Comparison of ENCODE assay signal across 11 cellular contexts in the genomic region with DNA sequence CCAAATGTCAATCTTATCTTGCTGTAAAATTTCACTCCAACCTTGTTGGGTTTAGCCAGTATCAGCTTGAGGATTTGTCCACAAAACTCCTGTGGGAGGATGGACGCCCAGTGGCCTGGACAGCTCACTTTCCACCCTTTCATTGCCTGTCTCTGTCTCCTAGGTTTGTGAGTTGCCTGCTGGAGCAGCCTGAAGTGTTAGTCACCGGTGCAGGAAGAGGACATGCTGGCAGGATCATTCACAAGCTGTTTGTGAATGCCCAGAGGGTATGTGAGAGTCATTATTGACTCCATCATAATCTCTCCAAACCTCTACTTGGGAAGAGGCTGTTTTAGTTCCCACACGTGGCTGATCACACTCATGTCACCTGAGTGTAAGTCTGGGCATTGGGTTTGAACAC.
DNase-seq lines count a peak whose midpoint lies in the region; TF ChIP-seq lines count a peak whose summit lies in the region.
"Had no signal": no experiment of that assay in that cellular context is flagged by ENCODE, and none has a peak within 500 bp of the region (broad histone marks: within the 10 kb centered on the region; RNA-seq: fewer than 3 reads in every experiment).

No MANE protein-coding gene starts in this region.

- H3K27me3 ChIP-seq in ACC112 (ENCODE audit: insufficient read depth, low read length) (no peaks in the 10 kb centered on the region), SK-N-SH (ENCODE audit: insufficient read depth) (no peaks in the 10 kb centered on the region), HAP-1 (ENCODE audit: low read depth) (no peaks in the 10 kb centered on the region)

- TF ChIP-seq CTCF in SK-N-SH (IDR thresholded peaks at IDR 0.05) (no peak), fibroblast of pulmonary artery (IDR thresholded peaks at IDR 0.05; ENCODE audit: low read length, missing control alignments) (no peak), GM20000 (IDR thresholded peaks at IDR 0.05; ENCODE audit: extremely low read depth, missing control alignments) (no peak)

- H3K36me3 ChIP-seq in ACC112 (ENCODE audit: insufficient read depth, low read length) (peaks cover 18% of the 10 kb centered on the region), SK-N-SH (replicated peaks in 1 of 2; ENCODE audit: control insufficient read depth in 1 of 2, insufficient read depth in 2 of 2, low read length in 1 of 2) (peaks cover 42 to 69% of the 10 kb centered on the region in 2 experiments), HAP-1 (replicated peaks) (peaks cover 38% of the 10 kb centered on the region)

- no peak overlapping the region for H3K4me2 ChIP-seq in SK-N-SH

- in situ Hi-C loops in HAP-1 (cut with MboI; ENCODE audit: low sequenced_read_pairs) = no loop called here

- peaks cover 13% of the 10 kb centered on the region for H3F3A ChIP-seq in SK-N-SH (replicated peaks; ENCODE audit: insufficient read depth)

- TF ChIP-seq RAD21 in SK-N-SH (IDR thresholded peaks at IDR 0.05; ENCODE audit: low read length) = no peak

- no peaks in the 10 kb centered on the region for H3K4me1 ChIP-seq in ACC112 (ENCODE audit: control insufficient read depth, insufficient read depth, low read length, unreplicated experiment)
- H3K4me1 ChIP-seq in SK-N-SH (ENCODE audit: control insufficient read depth in 1 of 2, insufficient read depth in 2 of 2, low read depth in 1 of 2, low read length in 1 of 2) = no peaks in the 10 kb centered on the region; a peak in 1 of 4 replicates
- peaks cover 19% of the 10 kb centered on the region for H3K4me1 ChIP-seq in HAP-1

- H4K20me1 ChIP-seq in SK-N-SH (ENCODE audit: insufficient read depth) = no peaks in the 10 kb centered on the region

- H3K9me3 ChIP-seq in SK-N-SH = no peaks in the 10 kb centered on the region
- H3K9me3 ChIP-seq in HAP-1 = no peaks in the 10 kb centered on the region

- H3K27ac ChIP-seq in ACC112 (ENCODE audit: low read depth, low read length) (peak overlapping the region; percentile 7; the same call in 1 of the 2 replicates), SK-N-SH (ENCODE audit: low read depth in 2 of 2, low read length in 1 of 2) (peak overlapping the region in 1 of 2 experiments; percentile 38; a peak in 2 of 4 replicates)

- no peaks in the 10 kb centered on the region for H3K79me2 ChIP-seq in ACC112 (ENCODE audit: control insufficient read depth, insufficient read depth, low read length, unreplicated experiment)
- no peaks in the 10 kb centered on the region for H3K79me2 ChIP-seq in SK-N-SH (ENCODE audit: insufficient read depth)

- H3K9ac ChIP-seq in SK-N-SH = no peak overlapping the region

- H2AFZ ChIP-seq in ACC112 (ENCODE audit: low read length, unreplicated experiment) (no peak overlapping the region), SK-N-SH (ENCODE audit: low read depth) (no peak overlapping the region)

- peak; percentile 56 for DNase-seq in HCEC 1CT
- no peak for DNase-seq in SK-N-SH
- peak; percentile 54 for DNase-seq in fibroblast of pulmonary artery (ENCODE audit: low read depth)
- DNase-seq in GM20000 (ENCODE audit: low spot score) = no peak
- DNase-seq in HAP-1 (ENCODE audit: low spot score in 2 of 2) = no peak
- no peak for DNase-seq in SW480 (ENCODE audit: low spot score)
- DNase-seq in activated gamma-delta T cell treated with Interleukin-2 at 50 U/mL for 16 hours = no peak
- DNase-seq: activated T-cell treated with anti-CD3 and anti-CD28 coated beads, Interleukin-2, amount 50 U/mL, for 4 hours; naive thymus-derived CD4-positive, alpha-beta T cell; stimulated activated naive CD8-positive, alpha-beta T cell treated with anti-CD3 and anti-CD28 coated beads, Interleukin-15, amount 100 ng/mL, for 72 hours had no signal

- no peaks in the 10 kb centered on the region for H3K9me2 ChIP-seq in SK-N-SH

- no peak overlapping the region for H3K4me3 ChIP-seq in ACC112 (ENCODE audit: low read depth, low read length)
- H3K4me3 ChIP-seq in SK-N-SH (ENCODE audit: low read depth in 2 of 2, low read length in 1 of 2) = no peak overlapping the region
- H3K4me3 ChIP-seq in fibroblast of pulmonary artery (replicated peaks; ENCODE audit: low read depth, low read length) = no peak overlapping the region
- no peak overlapping the region for H3K4me3 ChIP-seq in HAP-1

- 64% methylated on average over 2 of the region's 3 CpGs for WGBS in SK-N-SH (ENCODE audit: low lambda C conversion rate)

- CTCF ChIA-PET in SK-N-SH (lab: Yijun Ruan, JAX) = interaction anchor here (1.4 kb wide), 1 partner anchor 160 kb away, joined by 4 read pairs; no protein-coding TSS in a partner anchor

- no peak for TF ChIP-seq EP300 in SK-N-SH (IDR thresholded peaks at IDR 0.05; ENCODE audit: borderline replicate concordance in 1 of 2, low read depth in 1 of 2, low read length in 1 of 2)

- POLR2A ChIA-PET in SK-N-SH (lab: Yijun Ruan, JAX) = no interaction called here

TF ChIP-seq in SK-N-SH, 30 proteins besides CTCF, POLR2A, EP300 and RAD21:
- TF ChIP-seq GATA2 (CRISPR knock-in tag; IDR thresholded peaks at IDR 0.05) (no peak), FOSL2 (IDR thresholded peaks at IDR 0.05; ENCODE audit: borderline replicate concordance, low read depth) (peak; percentile 32; the same call in 1 of the 2 replicates)
- TF ChIP-seq, protein P1, sequence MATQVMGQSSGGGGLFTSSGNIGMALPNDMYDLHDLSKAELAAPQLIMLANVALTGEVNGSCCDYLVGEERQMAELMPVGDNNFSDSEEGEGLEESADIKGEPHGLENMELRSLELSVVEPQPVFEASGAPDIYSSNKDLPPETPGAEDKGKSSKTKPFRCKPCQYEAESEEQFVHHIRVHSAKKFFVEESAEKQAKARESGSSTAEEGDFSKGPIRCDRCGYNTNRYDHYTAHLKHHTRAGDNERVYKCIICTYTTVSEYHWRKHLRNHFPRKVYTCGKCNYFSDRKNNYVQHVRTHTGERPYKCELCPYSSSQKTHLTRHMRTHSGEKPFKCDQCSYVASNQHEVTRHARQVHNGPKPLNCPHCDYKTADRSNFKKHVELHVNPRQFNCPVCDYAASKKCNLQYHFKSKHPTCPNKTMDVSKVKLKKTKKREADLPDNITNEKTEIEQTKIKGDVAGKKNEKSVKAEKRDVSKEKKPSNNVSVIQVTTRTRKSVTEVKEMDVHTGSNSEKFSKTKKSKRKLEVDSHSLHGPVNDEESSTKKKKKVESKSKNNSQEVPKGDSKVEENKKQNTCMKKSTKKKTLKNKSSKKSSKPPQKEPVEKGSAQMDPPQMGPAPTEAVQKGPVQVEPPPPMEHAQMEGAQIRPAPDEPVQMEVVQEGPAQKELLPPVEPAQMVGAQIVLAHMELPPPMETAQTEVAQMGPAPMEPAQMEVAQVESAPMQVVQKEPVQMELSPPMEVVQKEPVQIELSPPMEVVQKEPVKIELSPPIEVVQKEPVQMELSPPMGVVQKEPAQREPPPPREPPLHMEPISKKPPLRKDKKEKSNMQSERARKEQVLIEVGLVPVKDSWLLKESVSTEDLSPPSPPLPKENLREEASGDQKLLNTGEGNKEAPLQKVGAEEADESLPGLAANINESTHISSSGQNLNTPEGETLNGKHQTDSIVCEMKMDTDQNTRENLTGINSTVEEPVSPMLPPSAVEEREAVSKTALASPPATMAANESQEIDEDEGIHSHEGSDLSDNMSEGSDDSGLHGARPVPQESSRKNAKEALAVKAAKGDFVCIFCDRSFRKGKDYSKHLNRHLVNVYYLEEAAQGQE (IDR thresholded peaks at IDR 0.05; ENCODE audit: low read depth, low read length) = peak; percentile 66; the same call in 1 of the 2 replicates
TF ChIP-seq in SK-N-SH: peak in this region for 2.

Comparison
In these comparisons a context has a peak if more than half of its experiments do, and no peak if none do; other contexts are left out.
1. DNase-seq: peak in HCEC 1CT (single experiment) and fibroblast of pulmonary artery (single experiment); none in SK-N-SH (single experiment), GM20000 (single experiment), HAP-1 (0 of 2), SW480 (single experiment) and activated gamma-delta T cell treated with Interleukin-2 at 50 U/mL for 16 hours (single experiment).